11 cellular contexts compared by ENCODE assay signal in the genomic region with DNA sequence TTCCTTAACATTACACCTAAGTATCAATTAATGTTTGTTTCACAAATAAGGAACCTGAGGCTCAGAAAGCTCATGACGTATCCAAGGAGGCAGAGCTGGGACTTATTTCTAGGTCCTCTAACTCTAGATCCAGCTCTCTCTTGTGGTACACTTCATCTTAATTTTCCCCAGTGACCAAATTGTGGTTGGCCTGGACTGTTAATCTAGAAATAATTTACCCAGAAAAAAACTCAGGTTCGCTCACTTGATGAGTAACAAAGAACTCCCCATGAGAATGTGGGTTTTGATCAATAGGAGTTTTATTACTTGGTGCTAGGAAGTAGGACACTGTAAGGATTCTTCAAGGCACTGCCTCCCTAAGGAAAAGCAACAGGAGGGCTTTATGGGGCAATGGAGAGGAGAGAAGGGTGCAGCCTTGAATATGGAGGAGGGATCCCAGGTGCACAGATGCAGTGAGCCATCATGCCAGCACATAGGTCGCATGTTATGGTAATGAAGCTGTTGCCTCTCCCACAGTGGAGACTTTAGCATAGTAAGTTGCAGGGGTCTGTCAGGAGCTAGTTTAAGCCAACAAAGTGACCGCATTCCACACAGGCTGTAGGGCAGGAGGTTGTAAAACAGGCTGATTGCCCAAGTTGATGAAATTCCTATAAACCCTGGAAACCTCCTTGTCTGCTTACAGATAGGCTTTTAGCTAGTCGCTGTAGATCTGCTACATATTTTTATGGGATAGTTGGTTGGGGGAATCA.
DNase-seq lines count a peak whose midpoint lies in the region; ATAC-seq and TF ChIP-seq lines count a peak whose summit lies in the region.
"Had no signal": no experiment of that assay in that cellular context is flagged by ENCODE, and none has a peak within 500 bp of the region (broad histone marks: within the 10 kb centered on the region; RNA-seq: fewer than 3 reads in every experiment).

No MANE protein-coding gene starts in this region.

- peaks cover 16% of the 10 kb centered on the region for H3K4me1 Mint-ChIP-seq in nephron
- H3K4me1 Mint-ChIP-seq: activated naive CD4-positive, alpha-beta T cell treated with anti-CD3 and anti-CD28 coated beads, Interleukin-2, amount 50 U/mL, for 24 hours had no signal

- H3K27me3 Mint-ChIP-seq in nephron (ENCODE audit: low read depth): no peaks in the 10 kb centered on the region
- H3K27me3 Mint-ChIP-seq: activated naive CD4-positive, alpha-beta T cell treated with anti-CD3 and anti-CD28 coated beads, Interleukin-2, amount 50 U/mL, for 24 hours had no signal

- peaks cover 5% of the 10 kb centered on the region for H3K9me3 Mint-ChIP-seq in nephron

- ATAC-seq in GM19043 (IDR thresholded peaks at IDR 0.05; ENCODE audit: low read depth, unreplicated experiment) (peak; percentile 61), HG02759 (IDR thresholded peaks at IDR 0.05; ENCODE audit: unreplicated experiment) (peak; percentile 78), HG03558 (IDR thresholded peaks at IDR 0.05; ENCODE audit: extremely low read depth, unreplicated experiment) (peak; percentile 35), HG03439 (IDR thresholded peaks at IDR 0.05; ENCODE audit: unreplicated experiment) (no peak), HG03521 (IDR thresholded peaks at IDR 0.05; ENCODE audit: unreplicated experiment) (no peak)

- H3K4me3 Mint-ChIP-seq in nephron: no peak overlapping the region
- H3K4me3 Mint-ChIP-seq: activated naive CD4-positive, alpha-beta T cell treated with anti-CD3 and anti-CD28 coated beads, Interleukin-2, amount 50 U/mL, for 24 hours had no signal

- peak overlapping the region; percentile 34 to 85 (median 36) for H3K27ac Mint-ChIP-seq in nephron
- H3K27ac Mint-ChIP-seq: activated naive CD4-positive, alpha-beta T cell treated with anti-CD3 and anti-CD28 coated beads, Interleukin-2, amount 50 U/mL, for 24 hours had no signal

- DNase-seq in activated CD4-positive, alpha-beta T cell treated with anti-CD3 and anti-CD28 coated beads for 1 hour: no peak
- DNase-seq in activated naive CD4-positive, alpha-beta T cell treated with anti-CD3 and anti-CD28 coated beads, Interleukin-2, amount 50 U/mL, for 16 hours: no peak
- DNase-seq: C1 segment of cervical spinal cord, GF-D8 had no signal

- no peak for TF ChIP-seq CTCF in nephron (IDR thresholded peaks at IDR 0.05; ENCODE audit: unreplicated experiment in 3 of 3)

- H3K36me3 Mint-ChIP-seq in nephron (ENCODE audit: low read depth): peaks cover 71% of the 10 kb centered on the region

Comparison
In these comparisons a context has a peak if more than half of its experiments do, and no peak if none do; other contexts are left out.
1. ATAC-seq: peak in GM19043 (single experiment), HG02759 (single experiment) and HG03558 (single experiment); none in HG03439 (single experiment) and HG03521 (single experiment).